ENCODE assay signal across 8 cellular contexts in the genomic region with DNA sequence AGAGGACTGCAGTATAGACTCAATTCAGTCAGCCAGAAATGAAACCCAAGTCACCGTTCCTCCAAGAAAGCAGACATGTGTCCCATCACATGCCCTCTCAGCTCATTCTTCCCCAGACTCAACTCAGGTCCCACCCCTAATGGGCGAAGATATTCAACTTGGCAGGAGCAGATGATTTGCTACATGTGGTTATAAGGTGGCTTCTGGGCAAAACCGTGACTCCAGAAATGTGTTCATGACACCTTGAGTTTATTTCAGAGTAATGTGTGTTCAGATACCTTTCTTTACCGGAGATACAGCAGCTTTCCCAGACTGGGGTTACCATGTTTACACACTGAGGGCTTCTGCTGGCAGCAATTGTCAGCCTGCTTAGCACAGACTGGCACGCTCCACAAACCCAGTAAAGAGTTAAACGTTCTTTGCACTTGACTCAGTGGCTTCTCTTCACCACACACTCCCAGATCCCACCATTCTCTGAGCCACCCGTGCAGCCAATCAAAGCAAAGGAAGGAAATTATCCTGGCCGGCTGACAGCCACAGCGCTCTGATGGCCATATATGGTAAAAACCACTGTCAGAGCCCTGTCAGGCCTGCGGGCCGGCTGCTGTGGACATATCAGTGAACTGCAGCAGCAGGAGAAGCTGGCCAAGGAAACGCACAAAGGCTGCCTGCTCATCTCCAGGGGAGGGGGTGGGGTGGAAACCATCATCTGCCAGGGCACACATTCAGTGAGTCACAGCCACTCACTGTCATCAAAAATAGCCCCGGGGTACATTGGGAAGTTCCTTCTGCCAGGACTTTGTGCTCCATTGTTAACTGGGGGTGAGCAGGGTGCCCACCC. TPM values are rescaled to one million over a fixed set of nuclear protein-coding genes. Genes with fewer than 3 reads are reported as not detected.
DNase-seq lines count a peak whose midpoint lies in the region; ATAC-seq and TF ChIP-seq lines count a peak whose summit lies in the region.

No MANE protein-coding gene starts in this region.

- peak overlapping the region; percentile 79 to 96 (median 87) for H3K4me2 ChIP-seq in BLaER1 treated with 17β-estradiol and CSF1 and Interleukin-3, amounts not matched to agents 10 nM and 100 nM

- peak overlapping the region; percentile 52 to 80 (median 72) for H3K9ac ChIP-seq in BLaER1 treated with 17β-estradiol and CSF1 and Interleukin-3, amounts not matched to agents 10 nM and 100 nM

- peaks cover 0 to 69% (median 33%) of the 10 kb centered on the region in 11 experiments; a peak in 16 of 22 replicates for H4K20me1 ChIP-seq in BLaER1 treated with 17β-estradiol and CSF1 and Interleukin-3, amounts not matched to agents 10 nM and 100 nM

- no peak for TF ChIP-seq POLR2A in lower leg skin (IDR thresholded peaks at IDR 0.05)

- ATAC-seq in HG03520 (IDR thresholded peaks at IDR 0.05; ENCODE audit: unreplicated experiment) = peak; percentile 65

- peak overlapping the region; percentile 54 to 88 (median 83) for H3K27ac ChIP-seq in BLaER1 treated with 17β-estradiol and CSF1 and Interleukin-3, amounts not matched to agents 10 nM and 100 nM

- DNase-seq in GM19240 (ENCODE audit: insufficient read length, low spot score) = peak; percentile 24
- DNase-seq in NCI-H69 (lab: John Stamatoyannopoulos, UW) = peak; percentile 99
- peak; percentile 66 to 68 for DNase-seq in activated CD4-positive, alpha-beta T cell treated with anti-CD3 and anti-CD28 coated beads, Interleukin-2, amount 50 U/mL, for 4 hours
- peak; percentile 98 to 99 for DNase-seq in dermis microvascular lymphatic vessel endothelial cell (ENCODE audit: low read depth in 2 of 2)
- DNase-seq in lower leg skin (ENCODE audit: low spot score in 2 of 2) = peak; percentile 97 to 98
- DNase-seq in stimulated activated CD4-positive, alpha-beta T cell treated with anti-CD3 and anti-CD28 coated beads, Interleukin-4, amount 100 ng/mL, for 4 hours = peak; percentile 58 to 71

- 1 to 2% methylated on average over 13 of the region's 13 CpGs for WGBS in lower leg skin, 2 donors

- peak overlapping the region in 9 of 10 experiments; percentile 10 to 62 (median 42); a peak in 15 of 20 replicates for H3K4me3 ChIP-seq in BLaER1 treated with 17β-estradiol and CSF1 and Interleukin-3, amounts not matched to agents 10 nM and 100 nM
- no peak overlapping the region for H3K4me3 ChIP-seq in lower leg skin (ENCODE audit: low read depth, poor library complexity, severe bottlenecking)

- intact Hi-C loops in lower leg skin (cut with DNase I; ENCODE audit: low total_unique reads) = no loop called here

- H3K36me3 ChIP-seq in BLaER1 treated with 17β-estradiol and CSF1 and Interleukin-3, amounts not matched to agents 10 nM and 100 nM = peaks cover 11 to 55% (median 21%) of the 10 kb centered on the region in 11 experiments; a peak in 21 of 22 replicates

- H3K4me1 ChIP-seq in BLaER1 treated with 17β-estradiol and CSF1 and Interleukin-3, amounts not matched to agents 10 nM and 100 nM = peaks cover 57 to 93% (median 68%) of the 10 kb centered on the region in 10 experiments

- TF ChIP-seq CTCF in lower leg skin (IDR thresholded peaks at IDR 0.05) = peak in 1 of 3 donors; percentile 86

- H3K27me3 ChIP-seq in BLaER1 treated with 17β-estradiol and CSF1 and Interleukin-3, amounts not matched to agents 10 nM and 100 nM = no peaks in the 10 kb centered on the region

- H3K9me3 ChIP-seq in BLaER1 treated with 17β-estradiol and CSF1 and Interleukin-3, amounts not matched to agents 10 nM and 100 nM (replicated peaks in 1 of 11) = no peaks in the 10 kb centered on the region

RNA-seq across cellular contexts. Expression of gene CORO1C, which starts 39.9 kb away (rescaled TPM):
- total RNA-seq in dermis microvascular lymphatic vessel endothelial cell (190 and 213 TPM in 2 replicates), lower leg skin (100 to 1,000 TPM in 3 of 4 donors, 10 to 100 TPM in 1; 86.5 to 193 (median 146) TPM)

RNA-seq across cellular contexts. Expression of gene SELPLG, which starts 57.7 kb away (rescaled TPM):
- total RNA-seq in dermis microvascular lymphatic vessel endothelial cell (0.13 and 0.26 TPM in 2 replicates), lower leg skin (1 to 10 TPM; 1.2 to 4.6 (median 3.0) TPM)

Comparison
In these comparisons a context has a peak if more than half of its experiments do, and no peak if none do; other contexts are left out.
1. DNase-seq: peak in every context shown above with its lines; median percentile 99 in NCI-H69; 98 in dermis microvascular lymphatic vessel endothelial cell; 98 in lower leg skin; 67 in activated CD4-positive, alpha-beta T cell treated with anti-CD3 and anti-CD28 coated beads, Interleukin-2, amount 50 U/mL, for 4 hours; 64 in stimulated activated CD4-positive, alpha-beta T cell treated with anti-CD3 and anti-CD28 coated beads, Interleukin-4, amount 100 ng/mL, for 4 hours; 24 in GM19240.